16 cellular contexts compared by ENCODE assay signal in the genomic region with DNA sequence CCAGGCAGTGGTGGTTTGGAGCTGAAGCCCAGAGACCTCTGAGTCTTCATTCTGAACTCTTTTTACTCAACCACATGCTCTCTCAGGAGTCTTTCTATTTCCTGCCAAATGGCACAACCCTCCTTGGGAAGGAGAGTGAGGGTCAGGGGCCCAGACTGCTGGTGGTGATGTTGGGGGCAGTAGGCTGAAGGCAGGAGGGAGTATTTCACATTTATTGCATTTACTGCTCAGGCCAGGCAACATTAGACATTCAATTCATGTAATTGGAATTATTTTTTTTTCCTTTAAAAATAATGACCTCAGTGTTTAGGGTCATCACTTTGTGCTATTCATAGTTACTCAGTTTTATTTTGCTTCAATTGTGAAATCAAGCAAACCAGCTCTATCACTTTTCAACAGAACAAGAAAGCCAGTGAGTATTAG.
DNase-seq lines count a peak whose midpoint lies in the region; TF ChIP-seq lines count a peak whose summit lies in the region.
"Had no signal": no experiment of that assay in that cellular context is flagged by ENCODE, and none has a peak within 500 bp of the region (broad histone marks: within the 10 kb centered on the region; RNA-seq: fewer than 3 reads in every experiment).

No MANE protein-coding gene starts in this region.

- no peak for TF ChIP-seq CTCF in nephron progenitor cell (IDR thresholded peaks at IDR 0.05)
- no peak for TF ChIP-seq CTCF in thyroid gland (IDR thresholded peaks at IDR 0.05)

- H3K9me3 ChIP-seq in MG63 (0 out of 2 replicates have a peak, but pooled peaks cover 2% of the 10 kb centered on the region), thyroid gland (no peaks in the 10 kb centered on the region)
- H3K9me3 ChIP-seq: tibial nerve had no signal

- H3K4me1 Mint-ChIP-seq in nephron progenitor cell = peaks cover 39% of the 10 kb centered on the region
- H3K4me1 Mint-ChIP-seq: brain had no signal

- H3K4me3 ChIP-seq in MG63 (no peak overlapping the region), thyroid gland (replicated peaks in 1 of 3) (no peak overlapping the region)
- H3K4me3 ChIP-seq: tibial nerve had no signal

- peak; percentile 17 for DNase-seq in MG63
- DNase-seq in fibroblast of the conjunctiva (ENCODE audit: low read depth) = peak; percentile 52
- DNase-seq in nephron progenitor cell = no peak
- DNase-seq in thyroid gland = no peak
- DNase-seq in NCI-H1694 treated with DMSO at 0.1 percent for 48 hours (lab: John Stamatoyannopoulos, UW) = no peak
- DNase-seq in NCI-H2171 (lab: John Stamatoyannopoulos, UW) = no peak
- no peak for DNase-seq in mesenteric fat pad (ENCODE audit: low spot score)
- DNase-seq: activated CD8-positive, alpha-beta T cell treated with anti-CD3 and anti-CD28 coated beads for 36 hours; DND-41; hippocampal formation; mammary epithelial cell; NCI-H2171 treated with DMSO at 0.1 percent for 48 hours; NK-92 treated with Interleukin-12 subunit alpha and Interleukin-12 subunit beta, amount 100 ng/mL, for 24 hours had no signal

- H3K4me3 Mint-ChIP-seq in nephron progenitor cell = no peak overlapping the region
- H3K4me3 Mint-ChIP-seq: activated CD8-positive, alpha-beta T cell treated with anti-CD3 and anti-CD28 coated beads for 36 hours; brain had no signal

- H3K27me3 ChIP-seq in MG63 = no peaks in the 10 kb centered on the region
- no peaks in the 10 kb centered on the region for H3K27me3 ChIP-seq in thyroid gland
- H3K27me3 ChIP-seq: tibial nerve had no signal

- no peaks in the 10 kb centered on the region for H3K36me3 ChIP-seq in MG63
- no peaks in the 10 kb centered on the region for H3K36me3 ChIP-seq in thyroid gland
- H3K36me3 ChIP-seq: tibial nerve had no signal

- no peak for TF ChIP-seq POLR2A in thyroid gland (IDR thresholded peaks at IDR 0.05)

- H3K36me3 Mint-ChIP-seq in nephron progenitor cell (ENCODE audit: low read depth) = peaks cover 5% of the 10 kb centered on the region
- H3K36me3 Mint-ChIP-seq: brain had no signal

- H3K27ac ChIP-seq in thyroid gland = peak overlapping the region in 2 of 3 donors; percentile 15 to 32
- H3K27ac ChIP-seq: C4-2B had no signal

- intact Hi-C loops in thyroid gland (cut with DNase I) = no loop called here

- H3K27me3 Mint-ChIP-seq in nephron progenitor cell (ENCODE audit: low read depth, poor library complexity) = no peaks in the 10 kb centered on the region
- H3K27me3 Mint-ChIP-seq: activated CD8-positive, alpha-beta T cell treated with anti-CD3 and anti-CD28 coated beads for 36 hours; brain had no signal

- peaks cover 11% of the 10 kb centered on the region for H3K9me3 Mint-ChIP-seq in nephron progenitor cell

- peak overlapping the region; percentile 62 for H3K27ac Mint-ChIP-seq in nephron progenitor cell
- H3K27ac Mint-ChIP-seq: activated CD8-positive, alpha-beta T cell treated with anti-CD3 and anti-CD28 coated beads for 36 hours had no signal

- peaks cover 7 to 10% of the 10 kb centered on the region in 2 donors for H3K4me1 ChIP-seq in thyroid gland

Comparison
In these comparisons a context has a peak if more than half of its experiments do, and no peak if none do; other contexts are left out.
1. DNase-seq: peak in MG63 (single experiment) and fibroblast of the conjunctiva (single experiment); none in nephron progenitor cell (single experiment), thyroid gland (0 of 2), NCI-H1694 treated with DMSO at 0.1 percent for 48 hours (single experiment), NCI-H2171 (single experiment) and mesenteric fat pad (single experiment).